1 cellular context compared by ENCODE assay signal in genomic region chr4:175935016-175935661, GRCh38.
TF ChIP-seq lines count a peak whose summit lies in the region.

No MANE protein-coding gene starts in this region.

TF ChIP-seq in HepG2, 621 proteins besides CTCF, POLR2A, EP300 and RAD21 (continued from another document):
- TF ChIP-seq HIC2 (CRISPR knock-in tag; IDR thresholded peaks at IDR 0.05; ENCODE audit: low read depth) (no peak), ZNF674 (CRISPR knock-in tag; IDR thresholded peaks at IDR 0.05; ENCODE audit: low read depth) (no peak), JUN (CRISPR knock-in tag; IDR thresholded peaks at IDR 0.05) (no peak), ZNF678 (CRISPR knock-in tag; IDR thresholded peaks at IDR 0.05) (no peak)
